ENCODE assay signal across 11 cellular contexts in genomic region chr9:109108318-109108717, GRCh38. TPM values are rescaled to one million over a fixed set of nuclear protein-coding genes. Genes with fewer than 3 reads are reported as not detected.
DNase-seq lines count a peak whose midpoint lies in the region; ATAC-seq and TF ChIP-seq lines count a peak whose summit lies in the region.
"Had no signal": no experiment of that assay in that cellular context is flagged by ENCODE, and none has a peak within 500 bp of the region (broad histone marks: within the 10 kb centered on the region; RNA-seq: fewer than 3 reads in every experiment).

No MANE protein-coding gene starts in this region.

- TF ChIP-seq CTCF in chondrocyte (IDR thresholded peaks at IDR 0.05): no peak
- no peak for TF ChIP-seq CTCF in sigmoid colon (IDR thresholded peaks at IDR 0.05)
- no peak for TF ChIP-seq CTCF in vagina (IDR thresholded peaks at IDR 0.05)

- peaks cover 6% of the 10 kb centered on the region for H3K36me3 Mint-ChIP-seq in chondrocyte (ENCODE audit: low read depth)

- H3K9me3 ChIP-seq in sigmoid colon (no peaks in the 10 kb centered on the region), vagina (no peaks in the 10 kb centered on the region)

- H3K36me3 ChIP-seq in sigmoid colon (peaks cover 0 to 8% (median 0%) of the 10 kb centered on the region in 4 donors), vagina (peaks cover 0 to 10% of the 10 kb centered on the region in 2 donors)

- H3K27me3 Mint-ChIP-seq in chondrocyte (ENCODE audit: low read depth): no peaks in the 10 kb centered on the region

- H3K9me3 Mint-ChIP-seq in chondrocyte (ENCODE audit: low read depth): no peaks in the 10 kb centered on the region

- TF ChIP-seq EP300 in sigmoid colon (IDR thresholded peaks at IDR 0.05): no peak

- H3K4me1 ChIP-seq in sigmoid colon: peaks cover 0 to 76% (median 64%) of the 10 kb centered on the region in 4 donors
- H3K4me1 ChIP-seq in vagina: peaks cover 68% of the 10 kb centered on the region

- H3K27me3 ChIP-seq in sigmoid colon: no peaks in the 10 kb centered on the region
- H3K27me3 ChIP-seq in vagina: no peaks in the 10 kb centered on the region

- H3K27ac ChIP-seq in sigmoid colon (peak overlapping the region; percentile 72 to 96 (median 92)), vagina (no peak overlapping the region)

- peak overlapping the region; percentile 55 for H3K4me3 Mint-ChIP-seq in chondrocyte (ENCODE audit: unreplicated experiment)

- peaks cover 68% of the 10 kb centered on the region for H3K4me1 Mint-ChIP-seq in chondrocyte (ENCODE audit: low read depth)

- DNase-seq in NOMO-1 treated with DMSO at 0.1 percent for 48 hours (lab: John Stamatoyannopoulos, UW; ENCODE audit: unreplicated experiment) (peak; percentile 67), chondrocyte (ENCODE audit: low spot score) (no peak), sigmoid colon (no peak), NCI-H1092 (lab: John Stamatoyannopoulos, UW) (no peak), vagina (ENCODE audit: extremely low spot score in 2 of 2) (no peak)
- DNase-seq: activated CD8-positive, alpha-beta memory T cell treated with anti-CD3 and anti-CD28 coated beads, Interleukin-2, amount 50 U/mL, for 4 hours; NCI-H526 treated with DMSO at 0.1 percent for 48 hours had no signal

- intact Hi-C loops in sigmoid colon (cut with DNase I) (no loop called here), vagina (cut with DNase I) (no loop called here)

- peak; percentile 37 for ATAC-seq in GM21786 (IDR thresholded peaks at IDR 0.05; ENCODE audit: unreplicated experiment)
- ATAC-seq in GM18498 (IDR thresholded peaks at IDR 0.05; ENCODE audit: unreplicated experiment): no peak
- no peak for ATAC-seq in HG03521 (IDR thresholded peaks at IDR 0.05; ENCODE audit: unreplicated experiment)

- TF ChIP-seq POLR2A in sigmoid colon (IDR thresholded peaks at IDR 0.05) (no peak), vagina (IDR thresholded peaks at IDR 0.05) (no peak)

- peak overlapping the region in 2 of 4 donors; percentile 4 for H3K4me3 ChIP-seq in sigmoid colon
- H3K4me3 ChIP-seq in vagina: no peak overlapping the region
- H3K4me3 ChIP-seq: skin epidermis had no signal

- H3K27ac Mint-ChIP-seq in chondrocyte (ENCODE audit: unreplicated experiment): peak overlapping the region; percentile 98

- 50 to 59% methylated on average over 4 of the region's 4 CpGs for WGBS in sigmoid colon, 2 donors

RNA-seq across cellular contexts. Expression of gene TMEM245, which starts 11.4 kb away (rescaled TPM):
- total RNA-seq in chondrocyte (39.6 to 48.3 TPM (median 43.8 TPM) in 3 replicates), sigmoid colon (100 to 1,000 TPM in 2 of 4 donors, 10 to 100 TPM in 2; 90.7 to 105 (median 99.5) TPM), vagina (47.4 TPM)
- 10 to 100 TPM in 1 of 3 donors, 1 to 10 TPM in 2; 1.8 to 12.9 (median 4.2) TPM for polyA plus RNA-seq in sigmoid colon

RNA-seq across cellular contexts. Expression of gene FRRS1L, which starts 58.7 kb away (rescaled TPM):
- total RNA-seq in chondrocyte (3.6 to 5.3 TPM (median 4.1 TPM) in 3 replicates), sigmoid colon (1 to 10 TPM; 2.3 to 4.5 (median 3.3) TPM), vagina (2.2 TPM)
- polyA plus RNA-seq in sigmoid colon: under 1 TPM in 2 of 3 donors, not detected in 1; 0.23 to 0.61 TPM
